In the genomic region with DNA sequence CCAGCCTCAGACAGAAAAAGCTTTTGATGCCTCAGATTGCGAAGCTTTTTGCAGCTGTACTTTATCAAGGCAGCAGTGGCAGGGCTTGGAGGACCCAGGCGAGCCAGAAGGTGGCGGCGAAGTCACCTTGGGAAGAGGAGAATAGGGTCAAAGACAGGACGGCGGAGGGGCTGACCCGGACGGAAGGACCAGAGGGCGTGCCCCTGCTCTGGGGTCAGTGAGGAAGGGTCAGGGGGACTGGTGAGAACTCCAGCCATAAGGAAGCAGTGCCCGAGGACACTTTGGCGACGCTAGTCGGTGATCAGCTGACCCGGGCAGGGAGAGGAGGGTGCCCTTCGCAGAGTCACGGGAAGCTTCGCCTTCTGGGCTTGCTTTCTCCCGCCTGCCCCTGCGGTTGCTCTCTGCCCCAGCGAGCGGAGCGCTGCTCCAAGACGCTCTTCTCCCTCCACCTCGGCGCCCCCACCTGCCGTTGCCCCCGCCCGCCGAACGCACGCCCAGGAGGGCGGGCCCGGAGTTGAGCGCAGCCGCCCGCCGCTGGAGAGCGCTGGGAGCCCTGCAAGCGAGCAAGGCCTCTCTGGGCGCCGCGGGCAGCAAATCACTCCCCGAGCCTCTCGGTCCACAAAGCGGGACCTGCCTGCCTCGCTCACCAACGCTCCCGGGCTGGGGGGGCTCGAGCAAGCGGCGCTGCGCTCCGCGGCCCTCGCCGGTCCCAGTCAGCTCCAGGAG, we compare ENCODE assay signal across 9 cellular contexts. TPM values are rescaled to one million over a fixed set of nuclear protein-coding genes. Genes with fewer than 3 reads are reported as not detected.
DNase-seq lines count a peak whose midpoint lies in the region; ATAC-seq and TF ChIP-seq lines count a peak whose summit lies in the region.
"Had no signal": no experiment of that assay in that cellular context is flagged by ENCODE, and none has a peak within 500 bp of the region (broad histone marks: within the 10 kb centered on the region; RNA-seq: fewer than 3 reads in every experiment).

No MANE protein-coding gene starts in this region.

- peak overlapping the region; percentile 97 for H2AFZ ChIP-seq in trophoblast cell (ENCODE audit: insufficient read depth, low read length, poor library complexity)

- no peak overlapping the region for H4K8ac ChIP-seq in trophoblast cell (ENCODE audit: low read depth, low read length)

- TF ChIP-seq CTCF in cardiac muscle cell (IDR thresholded peaks at IDR 0.05; ENCODE audit: low read depth, low read length): no peak

- H3K4me1 ChIP-seq in cardiac muscle cell (ENCODE audit: low read depth): peaks cover 29% of the 10 kb centered on the region
- peaks cover 9 to 16% of the 10 kb centered on the region in 2 experiments for H3K4me1 ChIP-seq in trophoblast cell (ENCODE audit: control insufficient read depth in 1 of 2, insufficient read depth in 2 of 2, low read length in 2 of 2)

- no peak overlapping the region for H4K12ac ChIP-seq in trophoblast cell (ENCODE audit: low read depth, low read length)

- no peak overlapping the region for H2BK12ac ChIP-seq in trophoblast cell (ENCODE audit: low read length)

- H3K79me2 ChIP-seq in trophoblast cell (ENCODE audit: control insufficient read depth, insufficient read depth, low read length, poor library complexity): no peaks in the 10 kb centered on the region

- no peak overlapping the region for H4K91ac ChIP-seq in trophoblast cell (ENCODE audit: low read depth, low read length)

- no peak overlapping the region for H3K9ac ChIP-seq in trophoblast cell (ENCODE audit: low read length)

- H3K27ac ChIP-seq in cardiac muscle cell: peak overlapping the region; percentile 91
- H3K27ac ChIP-seq in trophoblast cell (ENCODE audit: low read depth, low read length): no peak overlapping the region

- no peak overlapping the region for H2AK5ac ChIP-seq in trophoblast cell (ENCODE audit: low read length)

- no peak overlapping the region for H2BK5ac ChIP-seq in trophoblast cell (ENCODE audit: low read depth, low read length, poor library complexity)

- ATAC-seq in HG02852 (IDR thresholded peaks at IDR 0.05; ENCODE audit: unreplicated experiment) (no peak), GM19467 (IDR thresholded peaks at IDR 0.05; ENCODE audit: unreplicated experiment) (no peak)

- in situ Hi-C loops in KBM-7 (cut with MboI; ENCODE audit: low pct_unique_long_range_greater_than_20kb, low sequenced_read_pairs): no loop called here

- no peak overlapping the region for H3K4ac ChIP-seq in trophoblast cell (ENCODE audit: low read depth, low read length)

- H3K23ac ChIP-seq in trophoblast cell (ENCODE audit: low read length): no peak overlapping the region

- H3K4me2 ChIP-seq in trophoblast cell (ENCODE audit: low read length): peak overlapping the region; percentile 92

- H3K4me3 ChIP-seq in cardiac muscle cell (peak overlapping the region; percentile 92), trophoblast cell (ENCODE audit: low read depth, low read length) (peak overlapping the region; percentile 67)

- H3K36me3 ChIP-seq in cardiac muscle cell (no peaks in the 10 kb centered on the region), trophoblast cell (ENCODE audit: control insufficient read depth in 1 of 2, insufficient read depth in 2 of 2, low read length in 2 of 2) (no peaks in the 10 kb centered on the region)

- no peaks in the 10 kb centered on the region for H3K79me1 ChIP-seq in trophoblast cell (ENCODE audit: low read length)

- WGBS in trophoblast cell (ENCODE audit: extremely low coverage, insufficient coverage, insufficient read length): no CpG with 5 or more reads among the region's 56 CpGs

- H3K14ac ChIP-seq in trophoblast cell (ENCODE audit: low read length): no peak overlapping the region

- no peak overlapping the region for H2BK120ac ChIP-seq in trophoblast cell (ENCODE audit: insufficient read depth, low read length, poor library complexity)

- DNase-seq in C1 segment of cervical spinal cord (lab: John Stamatoyannopoulos, UW): peak in 12 of 14 donors; percentile 10 to 80 (median 54)
- peak; percentile 22 for DNase-seq in HT1080 (ENCODE audit: low read depth)
- peak; percentile 91 for DNase-seq in SK-N-DZ (ENCODE audit: low spot score)
- peak in 1 of 2 donors; percentile 89 for DNase-seq in cardiac muscle cell (ENCODE audit: low read depth in 1 of 2, low spot score in 1 of 2)
- DNase-seq in trophoblast cell: no peak
- DNase-seq in KBM-7: no peak

- H3K27me3 ChIP-seq in cardiac muscle cell (no peaks in the 10 kb centered on the region), trophoblast cell (ENCODE audit: insufficient read depth, low read length) (peaks cover 16% of the 10 kb centered on the region)

- H3K9me3 ChIP-seq in cardiac muscle cell (ENCODE audit: low read depth): no peaks in the 10 kb centered on the region
- no peaks in the 10 kb centered on the region for H3K9me3 ChIP-seq in trophoblast cell (ENCODE audit: insufficient read depth, low read depth, low read length)

- H3K18ac ChIP-seq in trophoblast cell (ENCODE audit: low read length): no peak overlapping the region

RNA-seq across cellular contexts. Expression of a gene that starts 1.4 kb away (rescaled TPM):
- 0.03 and 0.18 TPM in 2 replicates for total RNA-seq in HT1080 (2014; rRNA removed; shearing (Covaris generic))
- polyA plus RNA-seq in HT1080 (2015; cell fraction: cytosol; rRNA removed): 0.03 TPM in 1 of 2 replicates, not detected in the other
- not detected in 2 replicates for polyA plus RNA-seq in HT1080 (2015; cell fraction: nucleus; rRNA removed)
- 19.3 and 28.9 TPM in 2 replicates for polyA plus RNA-seq in SK-N-DZ (2014; cell fraction: cytosol; rRNA removed)
- 48.2 and 52.2 TPM in 2 replicates for polyA plus RNA-seq in SK-N-DZ (2014; cell fraction: nucleus; rRNA removed)
- 57.8 and 63.8 TPM in 2 replicates for total RNA-seq in cardiac muscle cell
- polyA plus RNA-seq in cardiac muscle cell: 49.2 and 53.9 TPM in 2 replicates
- 0.23 and 0.61 TPM in 2 replicates for polyA plus RNA-seq in trophoblast cell (2013)
- total RNA-seq: endothelial cell of umbilical vein had no signal
- polyA plus RNA-seq: endothelial cell of umbilical vein had no signal

Comparison
In these comparisons a context has a peak if more than half of its experiments do, and no peak if none do; other contexts are left out.
1. DNase-seq: peak in C1 segment of cervical spinal cord (12 of 14), HT1080 (single experiment) and SK-N-DZ (single experiment); none in trophoblast cell (0 of 2) and KBM-7 (single experiment).
2. RNA of a gene that starts 1.4 kb away (total RNA-seq): 57.8 to 63.8 TPM in cardiac muscle cell; 0.03 to 0.18 TPM in HT1080; every median in the first group is over 10 times any median in the second.